ENCODE assay signal across 21 cellular contexts in genomic region chr13:88617176-88617575, GRCh38.
"Had no signal": no experiment of that assay in that cellular context is flagged by ENCODE, and none has a peak within 500 bp of the region (broad histone marks: within the 10 kb centered on the region; RNA-seq: fewer than 3 reads in every experiment).

No MANE protein-coding gene starts in this region.

- H3K4me3 Mint-ChIP-seq: endodermal cell; naive thymus-derived CD8-positive, alpha-beta T cell; neural crest cell; stimulated activated effector memory CD8-positive, alpha-beta T cell treated with anti-CD3 and anti-CD28 coated beads, Interleukin-12 subunit alpha, Interleukin-12 subunit beta, amount 100 ng/mL, for 72 hours; type B pancreatic cell had no signal

- H3K4me3 ChIP-seq: colonic mucosa, left ventricle myocardium inferior, lung, mucosa of descending colon, ovary, right lobe of liver, suprapubic skin, thyroid gland had no signal

- H3K4me1 Mint-ChIP-seq: neural crest cell had no signal

- H3K27ac Mint-ChIP-seq: endodermal cell; naive thymus-derived CD8-positive, alpha-beta T cell; stimulated activated effector memory CD8-positive, alpha-beta T cell treated with anti-CD3 and anti-CD28 coated beads, Interleukin-12 subunit alpha, Interleukin-12 subunit beta, amount 100 ng/mL, for 72 hours; type B pancreatic cell had no signal

- H3K27me3 Mint-ChIP-seq: naive thymus-derived CD8-positive, alpha-beta T cell; type B pancreatic cell had no signal

- DNase-seq: colonic mucosa; dermis blood vessel endothelial cell; endodermal cell; foreskin keratinocyte; kidney; left cardiac atrium; left ventricle myocardium inferior; mucosa of descending colon; naive thymus-derived CD8-positive, alpha-beta T cell; nucleus accumbens; ovary; right lobe of liver; stimulated activated CD4-positive, alpha-beta T cell treated with anti-CD3 and anti-CD28 coated beads, Interleukin-4, amount 100 ng/mL, for 1 hour; stimulated activated CD8-positive, alpha-beta memory T cell treated with anti-CD3 and anti-CD28 coated beads, Interleukin-4, amount 100 ng/mL, for 48 hours; stimulated activated naive CD8-positive, alpha-beta T cell treated with anti-CD3 and anti-CD28 coated beads, Interleukin-15, Interleukin-2, amounts not matched to agents 100 U/mL and 50 U/mL, for 24 hours; thyroid gland had no signal

- ATAC-seq: foreskin keratinocyte; left cardiac atrium; mucosa of descending colon; naive thymus-derived CD8-positive, alpha-beta T cell; right lobe of liver; stimulated activated effector memory CD8-positive, alpha-beta T cell treated with anti-CD3 and anti-CD28 coated beads, Interleukin-12 subunit alpha, Interleukin-12 subunit beta, amount 100 ng/mL, for 72 hours; stimulated activated naive CD8-positive, alpha-beta T cell treated with anti-CD3 and anti-CD28 coated beads, Interleukin-15, Interleukin-2, amounts not matched to agents 100 U/mL and 50 U/mL, for 24 hours had no signal

- H3K36me3 ChIP-seq: colonic mucosa, left ventricle myocardium inferior, ovary, right lobe of liver, suprapubic skin, thyroid gland had no signal

- H3K27me3 ChIP-seq: colonic mucosa, foreskin keratinocyte, ovary, right lobe of liver, suprapubic skin, thyroid gland had no signal

- H3K4me1 ChIP-seq: colonic mucosa, left ventricle myocardium inferior, right lobe of liver, suprapubic skin, thyroid gland had no signal

- H3K9me3 ChIP-seq: colonic mucosa, mucosa of descending colon, ovary, right lobe of liver, suprapubic skin, thyroid gland had no signal

- H3K36me3 Mint-ChIP-seq: stimulated activated effector memory CD8-positive, alpha-beta T cell treated with anti-CD3 and anti-CD28 coated beads, Interleukin-12 subunit alpha, Interleukin-12 subunit beta, amount 100 ng/mL, for 72 hours; type B pancreatic cell had no signal

- H3K27ac ChIP-seq: colonic mucosa, foreskin keratinocyte, left ventricle myocardium inferior, ovary, right lobe of liver, suprapubic skin, thyroid gland had no signal
